In the genomic region with DNA sequence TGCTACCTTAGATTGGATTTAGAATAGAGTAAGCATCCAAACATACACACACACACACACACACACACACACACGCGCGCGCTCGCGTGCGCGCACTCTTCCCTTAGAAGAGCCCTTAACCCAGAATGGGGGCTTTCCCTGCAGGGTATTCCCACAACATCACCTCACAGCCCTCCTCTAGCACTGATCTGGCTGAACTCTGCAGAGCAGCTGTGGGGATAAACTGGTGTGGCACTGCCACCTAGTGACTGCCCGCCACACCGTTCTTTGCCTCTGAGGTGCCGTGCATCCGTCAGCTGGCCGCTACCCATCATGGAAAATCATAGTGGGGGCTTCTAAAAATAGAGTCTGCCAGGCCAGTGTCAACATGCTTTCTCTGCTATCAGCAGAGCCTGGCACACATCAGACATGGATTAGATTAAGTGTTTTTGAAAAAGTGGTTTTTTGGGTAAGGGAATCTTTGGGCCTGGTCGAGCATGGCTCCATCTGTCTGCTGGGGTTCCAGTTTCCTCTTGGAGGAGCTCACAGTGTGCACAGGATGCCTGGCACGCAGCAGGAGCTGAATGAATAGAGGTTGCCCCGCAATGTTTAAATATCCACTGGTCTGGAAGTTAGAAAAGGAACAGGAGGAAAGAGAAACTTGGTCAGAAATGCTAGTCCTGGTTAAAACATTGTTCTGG, we compare ENCODE assay signal across 8 cellular contexts.
A peak's percentile ranks its signal among the peaks of the same experiment; 100 is the strongest.
DNase-seq lines count a peak whose midpoint lies in the region; ATAC-seq and TF ChIP-seq lines count a peak whose summit lies in the region.

No MANE protein-coding gene starts in this region.

- no TSS peak for BruUV-seq in Caco-2 (replicated peaks; lab: Mats Ljungman, UMichigan)

- CTCF ChIA-PET in Caco-2 (lab: Charles Lee): interaction anchor here (1.0 to 1.9 kb wide), 2 partner anchors 619 to 838 kb away, joined by 3 to 14 read pairs; no protein-coding TSS in a partner anchor

- no peaks in the 10 kb centered on the region for H3K36me3 Mint-ChIP-seq in Caco-2 (ENCODE audit: insufficient read depth, unreplicated experiment)

- no peak overlapping the region for H3K4me3 ChIP-seq in Caco-2 (ENCODE audit: low read depth, low read length)
- H3K4me3 ChIP-seq in fibroblast of villous mesenchyme (ENCODE audit: low read depth, low read length): no peak overlapping the region
- H3K4me3 ChIP-seq in uterus: no peak overlapping the region

- TF ChIP-seq CTCF in Caco-2 (IDR thresholded peaks at IDR 0.05; ENCODE audit: insufficient read depth in 1 of 2, low read depth in 1 of 2, low read length in 1 of 2, severe bottlenecking in 1 of 2, unreplicated experiment in 1 of 2): peak; percentile 77 to 83
- TF ChIP-seq CTCF in fibroblast of villous mesenchyme (IDR thresholded peaks at IDR 0.05; ENCODE audit: insufficient read depth, low read depth, low read length): peak; percentile 81
- peak; percentile 67 to 70 (median 69) for TF ChIP-seq CTCF in uterus (IDR thresholded peaks at IDR 0.05)

- DNase-seq in Caco-2 (peak; percentile 53 to 61), NCI-H460 (ENCODE audit: extremely low read depth, low read depth) (peak; percentile 49), fibroblast of villous mesenchyme (ENCODE audit: low read depth) (peak; percentile 44), occipital lobe (lab: John Stamatoyannopoulos, UW) (peak; percentile 65), uterus (peak; percentile 38 to 58)
- peak; percentile 61 for DNase-seq in activated CD8-positive, alpha-beta memory T cell treated with anti-CD3 and anti-CD28 coated beads, Interleukin-2, amount 50 U/mL, for 48 hours

- H3K9me3 ChIP-seq in Caco-2 (no peaks in the 10 kb centered on the region), uterus (no peaks in the 10 kb centered on the region)

- POLR2A ChIA-PET in Caco-2 (lab: Charles Lee): no interaction called here

- TF ChIP-seq POLR2A in uterus (IDR thresholded peaks at IDR 0.05): no peak

- intact Hi-C loops in Caco-2 (cut with micrococcal nuclease; ENCODE audit: unreplicated experiment) (loop anchor here (1.0 to 10.0 kb wide), 9 partner anchors 89 to 838 kb away; no protein-coding TSS in a partner anchor), uterus (cut with DNase I; ENCODE audit: low total_unique reads) (no loop called here)

- no peak overlapping the region for H3K27ac Mint-ChIP-seq in Caco-2 (ENCODE audit: unreplicated experiment)

- ATAC-seq in GM19035 (IDR thresholded peaks at IDR 0.05; ENCODE audit: unreplicated experiment) (peak; percentile 98), HG03097 (IDR thresholded peaks at IDR 0.05; ENCODE audit: low FRiP score, unreplicated experiment) (peak; percentile 99)

- H3K4me1 ChIP-seq in Caco-2 (no peaks in the 10 kb centered on the region), uterus (no peaks in the 10 kb centered on the region)

- H3K9me3 Mint-ChIP-seq in Caco-2 (ENCODE audit: unreplicated experiment): no peaks in the 10 kb centered on the region

- no peak overlapping the region for H3K27ac ChIP-seq in uterus

- H3K27me3 ChIP-seq in Caco-2 (replicated peaks; ENCODE audit: control insufficient read depth, insufficient read depth, low read length) (no peaks in the 10 kb centered on the region), uterus (no peaks in the 10 kb centered on the region)

- peaks cover 35% of the 10 kb centered on the region for H3K27me3 Mint-ChIP-seq in Caco-2 (ENCODE audit: insufficient read depth, unreplicated experiment)

- H3K36me3 ChIP-seq in Caco-2 (ENCODE audit: control insufficient read depth, insufficient read depth, low read length) (no peaks in the 10 kb centered on the region), uterus (no peaks in the 10 kb centered on the region)

- no peak overlapping the region for H3K4me3 Mint-ChIP-seq in Caco-2 (ENCODE audit: unreplicated experiment)

- no peaks in the 10 kb centered on the region for H3K4me1 Mint-ChIP-seq in Caco-2 (ENCODE audit: low read depth, unreplicated experiment)
